ENCODE assay signal across 24 cellular contexts in genomic region chr2:226151157-226151556, GRCh38.
DNase-seq lines count a peak whose midpoint lies in the region; ATAC-seq and TF ChIP-seq lines count a peak whose summit lies in the region.
"Had no signal": no experiment of that assay in that cellular context is flagged by ENCODE, and none has a peak within 500 bp of the region (broad histone marks: within the 10 kb centered on the region; RNA-seq: fewer than 3 reads in every experiment).

No MANE protein-coding gene starts in this region.

- H3K4me2 ChIP-seq in KMS-11 (peak overlapping the region; percentile 50), osteoblast (ENCODE audit: insufficient read depth, low read length) (no peak overlapping the region)
- H3K4me2 ChIP-seq: PC-9 had no signal

- H4K20me1 ChIP-seq in KMS-11 (ENCODE audit: insufficient read depth): no peaks in the 10 kb centered on the region
- no peaks in the 10 kb centered on the region for H4K20me1 ChIP-seq in osteoblast (ENCODE audit: insufficient read depth, low read length)

- H3K9me3 Mint-ChIP-seq in endodermal cell: no peaks in the 10 kb centered on the region

- DNase-seq in DMS 273 (lab: John Stamatoyannopoulos, UW; ENCODE audit: unreplicated experiment) (peak; percentile 27), endodermal cell (no peak), osteoblast (ENCODE audit: insufficient read length, low spot score, missing footprints) (no peak), kidney tubule cell (ENCODE audit: low spot score) (no peak), DMS79 (lab: John Stamatoyannopoulos, UW) (no peak), middle frontal gyrus (ENCODE audit: extremely low spot score, low spot score) (no peak)
- DNase-seq: activated CD4-positive, alpha-beta T cell treated with anti-CD3 and anti-CD28 coated beads for 48 hours; activated naive CD4-positive, alpha-beta T cell treated with Interleukin-2 at 50 U/mL for 16 hours; AML-193; aorta; Calu3; GDM1; KG1; naive B cell; NCI-H1092 treated with DMSO at 0.1 percent for 48 hours; NCI-H526; pancreas; PC-9; SW 1271 had no signal

- 25 to 57% methylated on average over 1 of the region's 1 CpG for WGBS in endodermal cell (ENCODE audit: insufficient coverage in 1 of 2, insufficient read length in 1 of 2), 2 experiments

- no peaks in the 10 kb centered on the region for H3K27me3 ChIP-seq in KMS-11 (ENCODE audit: insufficient read depth, low read depth)
- H3K27me3 ChIP-seq in endodermal cell (ENCODE audit: control insufficient read depth, insufficient read depth, low read length, poor library complexity, severe bottlenecking): no peaks in the 10 kb centered on the region
- no peaks in the 10 kb centered on the region for H3K27me3 ChIP-seq in osteoblast (ENCODE audit: insufficient read depth, low read length)
- H3K27me3 ChIP-seq: gastroesophageal sphincter, pancreas, suprapubic skin had no signal

- no peaks in the 10 kb centered on the region for H3K27me3 Mint-ChIP-seq in endodermal cell (ENCODE audit: insufficient read depth)

- peaks cover 47% of the 10 kb centered on the region for H3K4me1 ChIP-seq in KMS-11 (ENCODE audit: low read depth, poor library complexity, severe bottlenecking)
- peaks cover 10% of the 10 kb centered on the region for H3K4me1 ChIP-seq in endodermal cell (ENCODE audit: control insufficient read depth, insufficient read depth, low read length)
- H3K4me1 ChIP-seq in osteoblast (ENCODE audit: insufficient read depth, low read length): no peaks in the 10 kb centered on the region
- H3K4me1 ChIP-seq: gastroesophageal sphincter, pancreas, suprapubic skin had no signal

- no peak overlapping the region for H3K27ac Mint-ChIP-seq in endodermal cell
- H3K27ac Mint-ChIP-seq: naive B cell had no signal

- H3K79me2 ChIP-seq in KMS-11 (ENCODE audit: insufficient read depth, low read depth) (no peaks in the 10 kb centered on the region), osteoblast (ENCODE audit: insufficient read depth, low read length) (no peaks in the 10 kb centered on the region)

- H3K27ac ChIP-seq in KMS-11 (peak overlapping the region; percentile 17; the same call in 1 of the 2 replicates), endodermal cell (ENCODE audit: low read depth, low read length) (peak overlapping the region; percentile 32), osteoblast (ENCODE audit: low read depth, low read length) (no peak overlapping the region)
- H3K27ac ChIP-seq: gastroesophageal sphincter, pancreas, PC-9, suprapubic skin had no signal

- H3K4me3 ChIP-seq in KMS-11 (IDR thresholded peaks at IDR 0.05; ENCODE audit: insufficient read depth, low read depth, low read length) (no peak overlapping the region), endodermal cell (ENCODE audit: low read length) (no peak overlapping the region), osteoblast (ENCODE audit: insufficient read depth, low read length) (no peak overlapping the region)
- H3K4me3 ChIP-seq: gastroesophageal sphincter, GM12878, pancreas, PC-9, suprapubic skin had no signal

- no peaks in the 10 kb centered on the region for H3K36me3 ChIP-seq in KMS-11 (ENCODE audit: insufficient read depth)
- no peaks in the 10 kb centered on the region for H3K36me3 ChIP-seq in endodermal cell (ENCODE audit: control insufficient read depth, insufficient read depth, low read length)
- H3K36me3 ChIP-seq in osteoblast (ENCODE audit: insufficient read depth, low read length): no peaks in the 10 kb centered on the region
- H3K36me3 ChIP-seq: gastroesophageal sphincter, pancreas, suprapubic skin had no signal

- ATAC-seq in GM21447 (IDR thresholded peaks at IDR 0.05; ENCODE audit: unreplicated experiment): no peak
- ATAC-seq: gastroesophageal sphincter, GM12878 had no signal

- no peak overlapping the region for H3K4me3 Mint-ChIP-seq in endodermal cell
- H3K4me3 Mint-ChIP-seq: naive B cell had no signal

- H3K9me3 ChIP-seq in endodermal cell (ENCODE audit: control insufficient read depth, low read length): no peaks in the 10 kb centered on the region
- H3K9me3 ChIP-seq in osteoblast (ENCODE audit: low read depth, low read length): no peaks in the 10 kb centered on the region
- H3K9me3 ChIP-seq: gastroesophageal sphincter, pancreas, suprapubic skin had no signal

- H2AFZ ChIP-seq in KMS-11 (ENCODE audit: low read depth): no peak overlapping the region
- H2AFZ ChIP-seq in osteoblast (ENCODE audit: low read length): peak overlapping the region; percentile 28
- H2AFZ ChIP-seq: PC-9 had no signal

- TF ChIP-seq CTCF in KMS-11 (conservative IDR thresholded peaks at IDR 0.05; ENCODE audit: low read depth, low read length) (no peak), endodermal cell (conservative IDR thresholded peaks at IDR 0.05) (no peak), osteoblast (IDR thresholded peaks at IDR 0.05; ENCODE audit: extremely low read depth, low read depth, low read length) (no peak)

- H3K9ac ChIP-seq in KMS-11 (no peak overlapping the region), endodermal cell (ENCODE audit: extremely low read depth, low read length, poor library complexity, severe bottlenecking) (no peak overlapping the region)

- H3K4me1 Mint-ChIP-seq in endodermal cell: peaks cover 25% of the 10 kb centered on the region
- H3K4me1 Mint-ChIP-seq: naive B cell had no signal

- H3K36me3 Mint-ChIP-seq in endodermal cell (ENCODE audit: low read depth): no peaks in the 10 kb centered on the region
- H3K36me3 Mint-ChIP-seq: naive B cell had no signal
